In the genomic region with DNA sequence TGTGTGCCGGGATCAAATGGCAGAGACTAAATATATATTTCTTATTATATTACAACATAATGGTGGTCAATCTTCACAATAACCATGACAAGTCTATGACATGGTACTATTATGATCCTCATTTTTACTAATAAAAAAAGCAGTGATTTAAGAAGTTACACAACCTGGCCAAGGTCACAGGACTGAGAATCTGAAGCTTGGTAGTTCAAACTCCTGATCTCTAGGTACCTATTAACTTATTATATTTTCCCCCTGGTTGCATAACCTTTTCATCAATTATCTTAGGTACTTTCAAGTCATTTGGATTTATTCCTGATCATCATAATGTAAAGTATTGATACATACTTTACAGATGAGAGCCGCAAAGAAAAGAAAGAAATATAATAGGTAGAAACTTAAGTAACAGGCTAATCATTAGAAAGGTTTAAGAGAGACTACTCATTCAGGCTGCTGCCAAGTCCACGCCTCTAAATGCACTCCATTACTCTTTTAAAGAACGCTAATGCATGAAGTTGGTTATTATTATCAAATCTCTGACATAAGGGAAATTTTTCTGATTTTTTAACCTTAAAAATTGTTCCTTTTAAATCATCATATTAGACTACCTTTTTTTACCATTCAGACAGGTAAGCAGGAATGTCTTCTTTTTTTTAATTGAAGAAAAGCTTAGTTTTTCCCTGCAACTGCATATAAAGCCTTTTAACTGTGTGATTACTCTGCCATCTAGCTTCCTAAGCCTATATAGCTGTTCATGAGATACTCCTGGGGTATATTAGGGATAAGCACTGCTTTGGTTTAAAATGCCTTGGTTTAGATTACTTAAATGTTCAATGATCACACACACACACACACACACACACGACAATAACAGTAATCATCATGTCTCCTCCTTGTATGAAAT, we compare ENCODE assay signal across 11 cellular contexts. TPM values are rescaled to one million over a fixed set of nuclear protein-coding genes. Genes with fewer than 3 reads are reported as not detected.
DNase-seq lines count a peak whose midpoint lies in the region; ATAC-seq and TF ChIP-seq lines count a peak whose summit lies in the region.
"Had no signal": no experiment of that assay in that cellular context is flagged by ENCODE, and none has a peak within 500 bp of the region (broad histone marks: within the 10 kb centered on the region; RNA-seq: fewer than 3 reads in every experiment).

No MANE protein-coding gene starts in this region.

- H3K9me3 ChIP-seq in osteoblast (ENCODE audit: low read depth, low read length) = no peaks in the 10 kb centered on the region
- H3K9me3 ChIP-seq: SJCRH30 had no signal

- intact Hi-C loops in dorsolateral prefrontal cortex (cut with DNase I) = no loop called here

- ATAC-seq in HG02852 (IDR thresholded peaks at IDR 0.05; ENCODE audit: unreplicated experiment) (no peak), HG03139 (IDR thresholded peaks at IDR 0.05; ENCODE audit: unreplicated experiment) (no peak)

- no peak overlapping the region for H3K4me2 ChIP-seq in osteoblast (ENCODE audit: insufficient read depth, low read length)

- no peak overlapping the region for H2AFZ ChIP-seq in osteoblast (ENCODE audit: low read length)
- H2AFZ ChIP-seq: parathyroid adenoma had no signal

- no peak overlapping the region for H3K4me3 ChIP-seq in dorsolateral prefrontal cortex
- H3K4me3 ChIP-seq in osteoblast (ENCODE audit: insufficient read depth, low read length) = no peak overlapping the region
- H3K4me3 ChIP-seq: SJCRH30 had no signal

- no peaks in the 10 kb centered on the region for H3K4me1 ChIP-seq in osteoblast (ENCODE audit: insufficient read depth, low read length)
- H3K4me1 ChIP-seq: SJCRH30 had no signal

- no peaks in the 10 kb centered on the region for H3K79me2 ChIP-seq in osteoblast (ENCODE audit: insufficient read depth, low read length)
- H3K79me2 ChIP-seq: parathyroid adenoma had no signal

- H4K20me1 ChIP-seq in osteoblast (ENCODE audit: insufficient read depth, low read length) = no peaks in the 10 kb centered on the region

- no peaks in the 10 kb centered on the region for H3K36me3 ChIP-seq in osteoblast (ENCODE audit: insufficient read depth, low read length)
- H3K36me3 ChIP-seq: SJCRH30 had no signal

- H3K27ac ChIP-seq in dorsolateral prefrontal cortex (no peak overlapping the region), osteoblast (ENCODE audit: low read depth, low read length) (no peak overlapping the region)
- H3K27ac ChIP-seq: epithelial cell of prostate, parathyroid adenoma, SJCRH30 had no signal

- H3K27me3 ChIP-seq in dorsolateral prefrontal cortex (no peaks in the 10 kb centered on the region), osteoblast (ENCODE audit: insufficient read depth, low read length) (no peaks in the 10 kb centered on the region)
- H3K27me3 ChIP-seq: SJCRH30 had no signal

- peak; percentile 42 for DNase-seq in DMS53 (lab: John Stamatoyannopoulos, UW)
- DNase-seq in DMS53 treated with DMSO at 0.1 percent for 48 hours (lab: John Stamatoyannopoulos, UW; ENCODE audit: unreplicated experiment) = no peak
- peak; percentile 38 for DNase-seq in NCI-H226
- DNase-seq in dorsolateral prefrontal cortex = no peak
- DNase-seq in osteoblast (ENCODE audit: insufficient read length, low spot score, missing footprints) = peak; percentile 85
- no peak for DNase-seq in GM19240 (ENCODE audit: insufficient read length, low spot score)

- TF ChIP-seq CTCF in dorsolateral prefrontal cortex (IDR thresholded peaks at IDR 0.05 in 54 of 56, conservative IDR thresholded peaks at IDR 0.05 in 2 of 56; ENCODE audit: low read depth in 1 of 56, partially characterized antibody in 56 of 56) (peak in 29 of 56 donors; percentile 10 to 44 (median 25)), osteoblast (IDR thresholded peaks at IDR 0.05; ENCODE audit: extremely low read depth, low read depth, low read length) (peak; percentile 50)

RNA-seq across cellular contexts. Expression of a gene that starts 35.6 kb away (rescaled TPM):
- 100 to 1,000 TPM; 199 to 551 (median 360) TPM for total RNA-seq in dorsolateral prefrontal cortex
- total RNA-seq in osteoblast = 3,421 and 4,153 TPM in 2 replicates

RNA-seq across cellular contexts. Expression of a gene that starts 48.2 kb away (rescaled TPM):
- total RNA-seq in dorsolateral prefrontal cortex (10 to 100 TPM in 1 of 120 experiments, 1 to 10 TPM in 116, under 1 TPM in 3; 0.89 to 10.9 (median 3.8) TPM), osteoblast (7.6 and 16.2 TPM in 2 replicates)

Comparison
In these comparisons a context has a peak if more than half of its experiments do, and no peak if none do; other contexts are left out.
1. DNase-seq: peak in DMS53 (single experiment), NCI-H226 (single experiment) and osteoblast (single experiment); none in DMS53 treated with DMSO at 0.1 percent for 48 hours (single experiment), dorsolateral prefrontal cortex (0 of 10) and GM19240 (single experiment).